14 cellular contexts compared by ENCODE assay signal in the genomic region with DNA sequence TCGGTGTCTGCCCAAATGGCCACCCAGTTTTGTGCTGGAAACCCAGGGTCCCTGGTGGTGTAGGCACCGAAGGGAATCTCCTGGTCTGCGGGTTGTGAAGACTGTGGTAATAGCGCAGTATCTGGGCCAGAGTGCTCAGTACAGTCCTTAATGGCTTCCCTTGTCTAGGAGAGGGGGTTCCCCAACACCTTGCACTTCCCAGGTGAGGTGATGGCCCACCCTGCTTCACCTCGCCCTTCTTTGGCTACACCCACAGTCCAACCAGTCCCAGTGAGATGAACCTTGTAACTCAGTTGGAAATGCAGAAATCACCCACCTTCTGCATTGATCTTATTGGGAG.
"Had no signal": no experiment of that assay in that cellular context is flagged by ENCODE, and none has a peak within 500 bp of the region (broad histone marks: within the 10 kb centered on the region; RNA-seq: fewer than 3 reads in every experiment).

No MANE protein-coding gene starts in this region.

- H3K27ac ChIP-seq: lower lobe of right lung, neutrophil, tibial artery, uterus had no signal

- ATAC-seq: activated T-cell treated with anti-CD3 and anti-CD28 coated beads, Interleukin-2, amount 50 U/mL, for 4 hours; naive thymus-derived CD4-positive, alpha-beta T cell; stimulated activated effector memory CD8-positive, alpha-beta T cell treated with anti-CD3 and anti-CD28 coated beads, Interleukin-12 subunit alpha, Interleukin-12 subunit beta, amount 100 ng/mL, for 72 hours had no signal

- H3K9me3 ChIP-seq: lower lobe of right lung, neutrophil, uterus had no signal

- H3K36me3 Mint-ChIP-seq: stimulated activated effector memory CD8-positive, alpha-beta T cell treated with anti-CD3 and anti-CD28 coated beads, Interleukin-12 subunit alpha, Interleukin-12 subunit beta, amount 100 ng/mL, for 72 hours had no signal

- H3K36me3 ChIP-seq: lower lobe of right lung, neutrophil, tibial artery, uterus had no signal

- H3K27me3 Mint-ChIP-seq: activated naive CD4-positive, alpha-beta T cell treated with anti-CD3 and anti-CD28 coated beads, Interleukin-2, amount 50 U/mL, for 24 hours; naive thymus-derived CD4-positive, alpha-beta T cell had no signal

- H3K4me3 Mint-ChIP-seq: activated naive CD4-positive, alpha-beta T cell treated with anti-CD3 and anti-CD28 coated beads, Interleukin-2, amount 50 U/mL, for 24 hours; activated T-cell treated with anti-CD3 and anti-CD28 coated beads, Interleukin-2, amount 50 U/mL, for 4 hours; stimulated activated effector memory CD8-positive, alpha-beta T cell treated with anti-CD3 and anti-CD28 coated beads, Interleukin-12 subunit alpha, Interleukin-12 subunit beta, amount 100 ng/mL, for 72 hours had no signal

- H3K4me3 ChIP-seq: lower lobe of right lung, mucosa of descending colon, tibial artery, uterus had no signal

- H3K4me1 ChIP-seq: lower lobe of right lung, tibial artery, uterus had no signal

- DNase-seq: activated CD4-positive, alpha-beta T cell treated with anti-CD3 and anti-CD28 coated beads, Interleukin-2, amount 50 U/mL, for 48 hours; activated T-cell treated with anti-CD3 and anti-CD28 coated beads, Interleukin-2, amount 50 U/mL, for 4 hours; effector CD4-positive, alpha-beta T cell; foreskin melanocyte; head of caudate nucleus; retina; tibial artery; uterus had no signal

- H3K27me3 ChIP-seq: neutrophil, uterus had no signal

- H3K27ac Mint-ChIP-seq: activated naive CD4-positive, alpha-beta T cell treated with anti-CD3 and anti-CD28 coated beads, Interleukin-2, amount 50 U/mL, for 24 hours; stimulated activated effector memory CD8-positive, alpha-beta T cell treated with anti-CD3 and anti-CD28 coated beads, Interleukin-12 subunit alpha, Interleukin-12 subunit beta, amount 100 ng/mL, for 72 hours had no signal
